In genomic region chr1:161185732-161186311, GRCh38 we compare ENCODE assay signal across 8 cellular contexts. TPM values are rescaled to one million over a fixed set of nuclear protein-coding genes. Genes with fewer than 3 reads are reported as not detected.
A peak's percentile ranks its signal among the peaks of the same experiment; 100 is the strongest.
DNase-seq lines count a peak whose midpoint lies in the region; ATAC-seq lines count a peak whose summit lies in the region.

No MANE protein-coding gene starts in this region.

- H3K4me3 Mint-ChIP-seq in activated T-cell treated with anti-CD3 and anti-CD28 coated beads, Interleukin-2, amount 50 U/mL, for 72 hours: peak overlapping the region; percentile 67 to 83
- peak overlapping the region; percentile 72 for H3K4me3 Mint-ChIP-seq in activated naive CD8-positive, alpha-beta T cell treated with anti-CD3 and anti-CD28 coated beads, Interleukin-2, amount 10 ng/mL, durations not matched to agents 7 days and 5 days
- peak overlapping the region; percentile 76 to 89 (median 84) for H3K4me3 Mint-ChIP-seq in naive thymus-derived CD4-positive, alpha-beta T cell

- H3K4me1 ChIP-seq in naive thymus-derived CD4-positive, alpha-beta T cell (ENCODE audit: control insufficient read depth in 2 of 2, insufficient read depth in 2 of 2, low read length in 2 of 2): peaks cover 71 to 76% of the 10 kb centered on the region in 2 donors

- no peak for DNase-seq in activated T-cell treated with anti-CD3 and anti-CD28 coated beads, Interleukin-2, amount 50 U/mL, for 72 hours
- DNase-seq in activated T-cell treated with anti-CD3 and anti-CD28 coated beads, Interleukin-2, amount 50 U/mL, for 48 hours: no peak
- no peak for DNase-seq in activated naive CD8-positive, alpha-beta T cell treated with anti-CD3 and anti-CD28 coated beads, Interleukin-2, amount 10 ng/mL, durations not matched to agents 7 days and 5 days
- peak in 1 of 9 donors; percentile 16 for DNase-seq in naive thymus-derived CD4-positive, alpha-beta T cell
- no peak for DNase-seq in NCI-H2081 (lab: John Stamatoyannopoulos, UW)
- DNase-seq in activated gamma-delta T cell (lab: John Stamatoyannopoulos, UW): no peak

- no peaks in the 10 kb centered on the region for H3K27me3 ChIP-seq in naive thymus-derived CD4-positive, alpha-beta T cell (ENCODE audit: control insufficient read depth in 2 of 2, insufficient read depth in 2 of 2, low read length in 2 of 2)

- no peaks in the 10 kb centered on the region for H3K27me3 Mint-ChIP-seq in activated T-cell treated with anti-CD3 and anti-CD28 coated beads, Interleukin-2, amount 50 U/mL, for 72 hours (ENCODE audit: low read depth)
- H3K27me3 Mint-ChIP-seq in activated naive CD8-positive, alpha-beta T cell treated with anti-CD3 and anti-CD28 coated beads, Interleukin-2, amount 10 ng/mL, durations not matched to agents 7 days and 5 days: no peaks in the 10 kb centered on the region
- no peaks in the 10 kb centered on the region for H3K27me3 Mint-ChIP-seq in naive thymus-derived CD4-positive, alpha-beta T cell

- H3K27ac Mint-ChIP-seq in activated T-cell treated with anti-CD3 and anti-CD28 coated beads, Interleukin-2, amount 50 U/mL, for 72 hours: peak overlapping the region; percentile 95
- H3K27ac Mint-ChIP-seq in activated naive CD8-positive, alpha-beta T cell treated with anti-CD3 and anti-CD28 coated beads, Interleukin-2, amount 10 ng/mL, durations not matched to agents 7 days and 5 days: peak overlapping the region; percentile 97
- peak overlapping the region; percentile 92 to 99 (median 97) for H3K27ac Mint-ChIP-seq in naive thymus-derived CD4-positive, alpha-beta T cell

- no peaks in the 10 kb centered on the region for H3K36me3 ChIP-seq in naive thymus-derived CD4-positive, alpha-beta T cell (ENCODE audit: control insufficient read depth in 2 of 3, insufficient read depth in 3 of 3, low read length in 3 of 3)

- H3K27ac ChIP-seq in naive thymus-derived CD4-positive, alpha-beta T cell (ENCODE audit: low read depth, low read length): peak overlapping the region; percentile 65

- H3K4me3 ChIP-seq in naive thymus-derived CD4-positive, alpha-beta T cell (ENCODE audit: low read length): peak overlapping the region; percentile 22

- no peaks in the 10 kb centered on the region for H3K36me3 Mint-ChIP-seq in activated T-cell treated with anti-CD3 and anti-CD28 coated beads, Interleukin-2, amount 50 U/mL, for 72 hours (ENCODE audit: insufficient read depth in 2 of 2)
- H3K36me3 Mint-ChIP-seq in activated naive CD8-positive, alpha-beta T cell treated with anti-CD3 and anti-CD28 coated beads, Interleukin-2, amount 10 ng/mL, durations not matched to agents 7 days and 5 days: peaks cover 5% of the 10 kb centered on the region
- peaks cover 0 to 10% (median 0%) of the 10 kb centered on the region in 5 donors for H3K36me3 Mint-ChIP-seq in naive thymus-derived CD4-positive, alpha-beta T cell

- no peak for ATAC-seq in activated T-cell treated with anti-CD3 and anti-CD28 coated beads, Interleukin-2, amount 50 U/mL, for 72 hours (replicated peaks in 1 of 2)
- ATAC-seq in HG03432 (IDR thresholded peaks at IDR 0.05; ENCODE audit: unreplicated experiment): peak; percentile 32
- no peak for ATAC-seq in activated naive CD8-positive, alpha-beta T cell treated with anti-CD3 and anti-CD28 coated beads, Interleukin-2, amount 10 ng/mL, durations not matched to agents 7 days and 5 days (ENCODE audit: low read depth)
- ATAC-seq in naive thymus-derived CD4-positive, alpha-beta T cell: peak; percentile 44
- no peak for ATAC-seq in HG02981 (IDR thresholded peaks at IDR 0.05; ENCODE audit: unreplicated experiment)

- peaks cover 0 to 3% of the 10 kb centered on the region in 2 donors for H3K9me3 Mint-ChIP-seq in activated T-cell treated with anti-CD3 and anti-CD28 coated beads, Interleukin-2, amount 50 U/mL, for 72 hours
- H3K9me3 Mint-ChIP-seq in activated naive CD8-positive, alpha-beta T cell treated with anti-CD3 and anti-CD28 coated beads, Interleukin-2, amount 10 ng/mL, durations not matched to agents 7 days and 5 days: no peaks in the 10 kb centered on the region
- H3K9me3 Mint-ChIP-seq in naive thymus-derived CD4-positive, alpha-beta T cell: peaks cover 0 to 2% (median 0%) of the 10 kb centered on the region in 11 donors

- no peaks in the 10 kb centered on the region for H3K9me3 ChIP-seq in naive thymus-derived CD4-positive, alpha-beta T cell (ENCODE audit: control insufficient read depth in 2 of 3, low read length in 3 of 3)

- POLR2A ChIA-PET in activated naive CD8-positive, alpha-beta T cell treated with anti-CD3 and anti-CD28 coated beads, Interleukin-2, amount 10 ng/mL, durations not matched to agents 7 days and 5 days (lab: Charles Lee): interaction anchor here (0.6 to 4.5 kb wide), 6 partner anchors 12 to 502 kb away, joined by 3 to 32 read pairs (median 8); partner anchors contain the start of genes NDUFS2, PPOX, TOMM40L and UFC1
- POLR2A ChIA-PET in naive thymus-derived CD4-positive, alpha-beta T cell (lab: Charles Lee): interaction anchor here (0.6 to 29.1 kb wide), 21 partner anchors 8 to 540 kb away, joined by 3 to 508 read pairs (median 5); partner anchors contain the start of genes ADAMTS4, APOA2, ARHGAP30 and FCER1G

- CTCF ChIA-PET in naive thymus-derived CD4-positive, alpha-beta T cell (lab: Charles Lee): interaction anchor here (0.6 to 1.9 kb wide), 8 partner anchors 9 to 123 kb away, joined by 3 to 7 read pairs (median 4); partner anchors contain the start of genes NDUFS2, PPOX and TOMM40L

- intact Hi-C loops in naive thymus-derived CD4-positive, alpha-beta T cell (cut with micrococcal nuclease): loop anchor here (1.0 kb wide), 7 partner anchors 9 to 54 kb away; partner anchors contain the start of genes NDUFS2 (in 2 of the 2), B4GALT3 (in 1 of the 2), DEDD (in 1 of the 2) and PPOX (in 1 of the 2)

- H3K4me1 Mint-ChIP-seq in activated T-cell treated with anti-CD3 and anti-CD28 coated beads, Interleukin-2, amount 50 U/mL, for 72 hours (ENCODE audit: low read depth): peaks cover 76% of the 10 kb centered on the region
- peaks cover 59% of the 10 kb centered on the region for H3K4me1 Mint-ChIP-seq in activated naive CD8-positive, alpha-beta T cell treated with anti-CD3 and anti-CD28 coated beads, Interleukin-2, amount 10 ng/mL, durations not matched to agents 7 days and 5 days
- peaks cover 60 to 85% (median 75%) of the 10 kb centered on the region in 7 donors for H3K4me1 Mint-ChIP-seq in naive thymus-derived CD4-positive, alpha-beta T cell

RNA-seq across cellular contexts. Expression of gene B4GALT3, which starts 8.5 kb away (rescaled TPM):
- total RNA-seq in activated T-cell treated with anti-CD3 and anti-CD28 coated beads, Interleukin-2, amount 50 U/mL, for 72 hours: 10 to 100 TPM; 55.9 to 56.5 TPM
- total RNA-seq in activated naive CD8-positive, alpha-beta T cell treated with anti-CD3 and anti-CD28 coated beads, Interleukin-2, amount 10 ng/mL, durations not matched to agents 7 days and 5 days: 10 to 100 TPM; 54.5 to 54.8 TPM
- 10 to 100 TPM; 40.5 to 83.7 (median 54.3) TPM for total RNA-seq in naive thymus-derived CD4-positive, alpha-beta T cell
- polyA plus RNA-seq in naive thymus-derived CD4-positive, alpha-beta T cell: 10 to 100 TPM; 36.2 to 52.5 TPM

RNA-seq across cellular contexts. Expression of gene ADAMTS4, which starts 13.0 kb away (rescaled TPM):
- 1 to 10 TPM; 4.0 to 7.7 TPM for total RNA-seq in activated T-cell treated with anti-CD3 and anti-CD28 coated beads, Interleukin-2, amount 50 U/mL, for 72 hours
- 1 to 10 TPM; 2.5 to 3.5 TPM for total RNA-seq in activated naive CD8-positive, alpha-beta T cell treated with anti-CD3 and anti-CD28 coated beads, Interleukin-2, amount 10 ng/mL, durations not matched to agents 7 days and 5 days
- total RNA-seq in naive thymus-derived CD4-positive, alpha-beta T cell: 1 to 10 TPM in 4 of 5 experiments, under 1 TPM in 1; 0.70 to 3.3 (median 1.6) TPM
- under 1 TPM; 0.21 to 0.38 TPM for polyA plus RNA-seq in naive thymus-derived CD4-positive, alpha-beta T cell

RNA-seq across cellular contexts. Expression of gene NDUFS2, which starts 16.3 kb away (rescaled TPM):
- 100 to 1,000 TPM; 108 to 114 TPM for total RNA-seq in activated T-cell treated with anti-CD3 and anti-CD28 coated beads, Interleukin-2, amount 50 U/mL, for 72 hours
- total RNA-seq in activated naive CD8-positive, alpha-beta T cell treated with anti-CD3 and anti-CD28 coated beads, Interleukin-2, amount 10 ng/mL, durations not matched to agents 7 days and 5 days: 10 to 100 TPM; 80.6 to 92.8 TPM
- 100 to 1,000 TPM in 2 of 5 experiments, 10 to 100 TPM in 3; 64.1 to 131 (median 85.3) TPM for total RNA-seq in naive thymus-derived CD4-positive, alpha-beta T cell
- polyA plus RNA-seq in naive thymus-derived CD4-positive, alpha-beta T cell: 100 to 1,000 TPM in 1 of 2 donors, 10 to 100 TPM in 1; 94.6 to 102 TPM

RNA-seq across cellular contexts. Expression of gene PPOX, which starts 19.6 kb away (rescaled TPM):
- total RNA-seq in activated T-cell treated with anti-CD3 and anti-CD28 coated beads, Interleukin-2, amount 50 U/mL, for 72 hours: 10 to 100 TPM; 35.3 to 45.9 TPM
- 10 to 100 TPM; 47.0 to 53.0 TPM for total RNA-seq in activated naive CD8-positive, alpha-beta T cell treated with anti-CD3 and anti-CD28 coated beads, Interleukin-2, amount 10 ng/mL, durations not matched to agents 7 days and 5 days
- 10 to 100 TPM; 39.7 to 76.2 (median 43.4) TPM for total RNA-seq in naive thymus-derived CD4-positive, alpha-beta T cell
- polyA plus RNA-seq in naive thymus-derived CD4-positive, alpha-beta T cell: 10 to 100 TPM; 20.1 to 22.9 TPM

RNA-seq across cellular contexts. Expression of gene USP21, which starts 26.5 kb away (rescaled TPM):
- 10 to 100 TPM; 36.0 to 46.4 TPM for total RNA-seq in activated T-cell treated with anti-CD3 and anti-CD28 coated beads, Interleukin-2, amount 50 U/mL, for 72 hours
- 10 to 100 TPM; 40.7 to 46.8 TPM for total RNA-seq in activated naive CD8-positive, alpha-beta T cell treated with anti-CD3 and anti-CD28 coated beads, Interleukin-2, amount 10 ng/mL, durations not matched to agents 7 days and 5 days
- 10 to 100 TPM; 36.0 to 66.0 (median 38.6) TPM for total RNA-seq in naive thymus-derived CD4-positive, alpha-beta T cell
- polyA plus RNA-seq in naive thymus-derived CD4-positive, alpha-beta T cell: 10 to 100 TPM; 15.2 to 35.0 TPM

Comparison
In these comparisons a context has a peak if more than half of its experiments do, and no peak if none do; other contexts are left out.
1. ATAC-seq: peak in HG03432 (single experiment) and naive thymus-derived CD4-positive, alpha-beta T cell (single experiment); none in activated T-cell treated with anti-CD3 and anti-CD28 coated beads, Interleukin-2, amount 50 U/mL, for 72 hours (0 of 2), activated naive CD8-positive, alpha-beta T cell treated with anti-CD3 and anti-CD28 coated beads, Interleukin-2, amount 10 ng/mL, durations not matched to agents 7 days and 5 days (single experiment) and HG02981 (single experiment).
2. Peak in every context shown above with its lines, with median percentiles within 50 percentile points of each other: H3K27ac Mint-ChIP-seq and H3K4me3 Mint-ChIP-seq.